ENCODE assay signal across 14 cellular contexts in genomic region chr22:28937206-28938025, GRCh38. TPM values are rescaled to one million over a fixed set of nuclear protein-coding genes. Genes with fewer than 3 reads are reported as not detected.
DNase-seq lines count a peak whose midpoint lies in the region; ATAC-seq and TF ChIP-seq lines count a peak whose summit lies in the region.
"Had no signal": no experiment of that assay in that cellular context is flagged by ENCODE, and none has a peak within 500 bp of the region (broad histone marks: within the 10 kb centered on the region; RNA-seq: fewer than 3 reads in every experiment).

No MANE protein-coding gene starts in this region.

- TF ChIP-seq CTCF in brain (conservative IDR thresholded peaks at IDR 0.05) (no peak), nephron (IDR thresholded peaks at IDR 0.05; ENCODE audit: unreplicated experiment in 3 of 3) (no peak), thyroid gland (IDR thresholded peaks at IDR 0.05) (peak in 1 of 6 experiments; percentile 9)

- intact Hi-C loops in thyroid gland (cut with DNase I), result no loop called here

- H3K4me1 Mint-ChIP-seq in brain (peaks cover 84% of the 10 kb centered on the region), nephron (peaks cover 83% of the 10 kb centered on the region)
- H3K4me1 Mint-ChIP-seq: B cell had no signal

- TF ChIP-seq POLR2A in thyroid gland (IDR thresholded peaks at IDR 0.05), result no peak

- DNase-seq in SK-MEL-5 (ENCODE audit: low read depth, low spot score) (peak; percentile 50), thyroid gland (peak; percentile 42 to 53), NCI-H1436 treated with DMSO at 0.1 percent for 48 hours (lab: John Stamatoyannopoulos, UW) (no peak)
- no peak for DNase-seq in stimulated activated CD4-positive, alpha-beta T cell treated with anti-CD3 and anti-CD28 coated beads, Interleukin-12 subunit alpha, Interleukin-12 subunit beta, amount 100 ng/mL, for 4 hours
- DNase-seq: C1 segment of cervical spinal cord; CD4-positive, alpha-beta T cell; DMS79; HCEC 1CT had no signal

- H3K27me3 ChIP-seq in thyroid gland, result no peaks in the 10 kb centered on the region

- ATAC-seq in HG03354 (IDR thresholded peaks at IDR 0.05; ENCODE audit: poor library complexity, severe bottlenecking, unreplicated experiment), result no peak
- ATAC-seq: GM12878 had no signal

- no peak overlapping the region for H3K27ac ChIP-seq in thyroid gland
- H3K27ac ChIP-seq: HL-60 had no signal

- peaks cover 28 to 39% of the 10 kb centered on the region in 2 donors for H3K4me1 ChIP-seq in thyroid gland

- no peaks in the 10 kb centered on the region for H3K36me3 Mint-ChIP-seq in brain
- H3K36me3 Mint-ChIP-seq in nephron (ENCODE audit: low read depth), result peaks cover 3% of the 10 kb centered on the region

- H3K4me3 ChIP-seq in thyroid gland (replicated peaks in 1 of 3), result no peak overlapping the region
- H3K4me3 ChIP-seq: GM12878 had no signal

- H3K27ac Mint-ChIP-seq in brain (peak overlapping the region in 3 of 5 experiments; percentile 5 to 56 (median 56)), nephron (peak overlapping the region; percentile 7 to 70 (median 15))
- H3K27ac Mint-ChIP-seq: B cell; CD4-positive, alpha-beta T cell had no signal

- H3K9me3 ChIP-seq in thyroid gland, result no peaks in the 10 kb centered on the region

- H3K36me3 ChIP-seq in thyroid gland, result no peaks in the 10 kb centered on the region

- no peaks in the 10 kb centered on the region for H3K27me3 Mint-ChIP-seq in brain
- H3K27me3 Mint-ChIP-seq in nephron (ENCODE audit: low read depth), result no peaks in the 10 kb centered on the region

- no peaks in the 10 kb centered on the region for H3K9me3 Mint-ChIP-seq in brain
- H3K9me3 Mint-ChIP-seq in nephron, result no peaks in the 10 kb centered on the region
- H3K9me3 Mint-ChIP-seq: CD4-positive, alpha-beta T cell had no signal

- in situ Hi-C loops in SK-MEL-5 (cut with HindIII; ENCODE audit: low pct_unique_long_range_greater_than_20kb, low sequenced_read_pairs), result no loop called here

- 69 to 71% methylated on average over 7 of the region's 7 CpGs for WGBS in thyroid gland, 2 donors

- no peak overlapping the region for H3K4me3 Mint-ChIP-seq in brain
- H3K4me3 Mint-ChIP-seq in nephron, result no peak overlapping the region
- H3K4me3 Mint-ChIP-seq: B cell; CD4-positive, alpha-beta T cell had no signal

RNA-seq across cellular contexts. Expression of gene ZNRF3, which starts 54.0 kb away (rescaled TPM):
- 4.3 and 4.6 TPM in 2 replicates for total RNA-seq in SK-MEL-5 (2014; rRNA removed; shearing (Covaris generic))
- 8.9 and 10.7 TPM in 2 replicates for polyA plus RNA-seq in SK-MEL-5 (2015; cell fraction: cytosol; rRNA removed)
- polyA plus RNA-seq in SK-MEL-5 (2015; cell fraction: nucleus; rRNA removed), result 3.0 and 3.3 TPM in 2 replicates
- polyA plus RNA-seq in brain (ENCODE audit: insufficient read depth, low read depth, low replicate concordance), result 10.9 TPM
- 10 to 100 TPM; 10.4 to 18.0 (median 14.2) TPM for total RNA-seq in thyroid gland

Comparison
In these comparisons a context has a peak if more than half of its experiments do, and no peak if none do; other contexts are left out.
1. DNase-seq: peak in SK-MEL-5 (single experiment) and thyroid gland (2 of 2); none in NCI-H1436 treated with DMSO at 0.1 percent for 48 hours (single experiment) and stimulated activated CD4-positive, alpha-beta T cell treated with anti-CD3 and anti-CD28 coated beads, Interleukin-12 subunit alpha, Interleukin-12 subunit beta, amount 100 ng/mL, for 4 hours (single experiment).